In genomic region chr12:31928246-31929139, GRCh38 we compare ENCODE assay signal across 12 cellular contexts. TPM values are rescaled to one million over a fixed set of nuclear protein-coding genes. Genes with fewer than 3 reads are reported as not detected.
A peak's percentile ranks its signal among the peaks of the same experiment; 100 is the strongest.
DNase-seq lines count a peak whose midpoint lies in the region; ATAC-seq and TF ChIP-seq lines count a peak whose summit lies in the region.
"Had no signal": no experiment of that assay in that cellular context is flagged by ENCODE, and none has a peak within 500 bp of the region (broad histone marks: within the 10 kb centered on the region; RNA-seq: fewer than 3 reads in every experiment).

No MANE protein-coding gene starts in this region.

- DNase-seq in activated CD4-positive, CD25-positive, alpha-beta regulatory T cell (lab: John Stamatoyannopoulos, UW), result no peak
- no peak for DNase-seq in Peyer's patch
- DNase-seq in activated naive CD4-positive, alpha-beta T cell treated with anti-CD3 and anti-CD28 coated beads, Interleukin-2, amount 50 U/mL, for 72 hours (ENCODE audit: low spot score in 2 of 2), result peak; percentile 6 to 68
- peak in 1 of 2 donors; percentile 53 for DNase-seq in stimulated activated effector memory CD8-positive, alpha-beta T cell treated with anti-CD3 and anti-CD28 coated beads, Interleukin-12 subunit alpha, Interleukin-12 subunit beta, amount 100 ng/mL, for 72 hours (ENCODE audit: low spot score in 2 of 2)
- no peak for DNase-seq in SKM-1 (lab: John Stamatoyannopoulos, UW; ENCODE audit: unreplicated experiment)
- no peak for DNase-seq in activated gamma-delta T cell treated with Interleukin-2 at 50 U/mL for 16 hours
- DNase-seq: 8988T; effector CD8-positive, alpha-beta T cell; EL had no signal

- H3K9me3 ChIP-seq in Peyer's patch, result peaks cover 0 to 3% (median 1%) of the 10 kb centered on the region in 4 donors

- peak overlapping the region; percentile 90 to 96 for H3K27ac Mint-ChIP-seq in activated naive CD4-positive, alpha-beta T cell treated with anti-CD3 and anti-CD28 coated beads, Interleukin-2, amount 50 U/mL, for 72 hours
- H3K27ac Mint-ChIP-seq in stimulated activated effector memory CD8-positive, alpha-beta T cell treated with anti-CD3 and anti-CD28 coated beads, Interleukin-12 subunit alpha, Interleukin-12 subunit beta, amount 100 ng/mL, for 72 hours, result peak overlapping the region; percentile 91

- no peaks in the 10 kb centered on the region for H3K4me1 ChIP-seq in Peyer's patch

- no peak overlapping the region for H3K4me3 ChIP-seq in Peyer's patch

- no peak for TF ChIP-seq POLR2A in Peyer's patch (IDR thresholded peaks at IDR 0.05)

- peak; percentile 25 to 51 for ATAC-seq in activated CD4-positive, CD25-positive, alpha-beta regulatory T cell treated with anti-CD3 and anti-CD28 coated beads, Interleukin-2, amount 50 U/mL, for 24 hours
- peak; percentile 68 to 79 for ATAC-seq in activated naive CD4-positive, alpha-beta T cell treated with anti-CD3 and anti-CD28 coated beads, Interleukin-2, amount 50 U/mL, for 72 hours
- peak; percentile 61 for ATAC-seq in stimulated activated effector memory CD8-positive, alpha-beta T cell treated with anti-CD3 and anti-CD28 coated beads, Interleukin-12 subunit alpha, Interleukin-12 subunit beta, amount 100 ng/mL, for 72 hours
- no peak for ATAC-seq in GM21360 (IDR thresholded peaks at IDR 0.05; ENCODE audit: unreplicated experiment)
- ATAC-seq: HepG2 had no signal

- H3K27ac ChIP-seq in Peyer's patch, result peak overlapping the region in 3 of 4 donors; percentile 56 to 73 (median 60)

- H3K4me3 Mint-ChIP-seq in stimulated activated effector memory CD8-positive, alpha-beta T cell treated with anti-CD3 and anti-CD28 coated beads, Interleukin-12 subunit alpha, Interleukin-12 subunit beta, amount 100 ng/mL, for 72 hours, result peak overlapping the region; percentile 66

- peaks cover 11 to 51% of the 10 kb centered on the region in 2 donors for H3K36me3 Mint-ChIP-seq in activated naive CD4-positive, alpha-beta T cell treated with anti-CD3 and anti-CD28 coated beads, Interleukin-2, amount 50 U/mL, for 72 hours
- H3K36me3 Mint-ChIP-seq in stimulated activated effector memory CD8-positive, alpha-beta T cell treated with anti-CD3 and anti-CD28 coated beads, Interleukin-12 subunit alpha, Interleukin-12 subunit beta, amount 100 ng/mL, for 72 hours, result no peaks in the 10 kb centered on the region

- peaks cover 46% of the 10 kb centered on the region for H3K4me1 Mint-ChIP-seq in stimulated activated effector memory CD8-positive, alpha-beta T cell treated with anti-CD3 and anti-CD28 coated beads, Interleukin-12 subunit alpha, Interleukin-12 subunit beta, amount 100 ng/mL, for 72 hours

- H3K9me3 Mint-ChIP-seq in activated naive CD4-positive, alpha-beta T cell treated with anti-CD3 and anti-CD28 coated beads, Interleukin-2, amount 50 U/mL, for 72 hours, result peaks cover 14 to 23% of the 10 kb centered on the region in 2 donors
- no peaks in the 10 kb centered on the region for H3K9me3 Mint-ChIP-seq in stimulated activated effector memory CD8-positive, alpha-beta T cell treated with anti-CD3 and anti-CD28 coated beads, Interleukin-12 subunit alpha, Interleukin-12 subunit beta, amount 100 ng/mL, for 72 hours

- no peaks in the 10 kb centered on the region for H3K36me3 ChIP-seq in Peyer's patch

- no peak for TF ChIP-seq CTCF in Peyer's patch (IDR thresholded peaks at IDR 0.05)

- H3K27me3 ChIP-seq in Peyer's patch, result no peaks in the 10 kb centered on the region

RNA-seq across cellular contexts. Expression of gene RESF1, which starts 30.7 kb away (rescaled TPM):
- 100 to 1,000 TPM in 3 of 4 donors, 10 to 100 TPM in 1; 91.8 to 287 (median 137) TPM for total RNA-seq in Peyer's patch
- 10 to 100 TPM; 58.1 to 86.0 TPM for total RNA-seq in activated naive CD4-positive, alpha-beta T cell treated with anti-CD3 and anti-CD28 coated beads, Interleukin-2, amount 50 U/mL, for 72 hours

Comparison
In these comparisons a context has a peak if more than half of its experiments do, and no peak if none do; other contexts are left out.
1. DNase-seq: peak in activated naive CD4-positive, alpha-beta T cell treated with anti-CD3 and anti-CD28 coated beads, Interleukin-2, amount 50 U/mL, for 72 hours (2 of 2); none in activated CD4-positive, CD25-positive, alpha-beta regulatory T cell (0 of 4), Peyer's patch (0 of 3), SKM-1 (single experiment) and activated gamma-delta T cell treated with Interleukin-2 at 50 U/mL for 16 hours (single experiment).